ENCODE assay signal across 9 cellular contexts in the genomic region with DNA sequence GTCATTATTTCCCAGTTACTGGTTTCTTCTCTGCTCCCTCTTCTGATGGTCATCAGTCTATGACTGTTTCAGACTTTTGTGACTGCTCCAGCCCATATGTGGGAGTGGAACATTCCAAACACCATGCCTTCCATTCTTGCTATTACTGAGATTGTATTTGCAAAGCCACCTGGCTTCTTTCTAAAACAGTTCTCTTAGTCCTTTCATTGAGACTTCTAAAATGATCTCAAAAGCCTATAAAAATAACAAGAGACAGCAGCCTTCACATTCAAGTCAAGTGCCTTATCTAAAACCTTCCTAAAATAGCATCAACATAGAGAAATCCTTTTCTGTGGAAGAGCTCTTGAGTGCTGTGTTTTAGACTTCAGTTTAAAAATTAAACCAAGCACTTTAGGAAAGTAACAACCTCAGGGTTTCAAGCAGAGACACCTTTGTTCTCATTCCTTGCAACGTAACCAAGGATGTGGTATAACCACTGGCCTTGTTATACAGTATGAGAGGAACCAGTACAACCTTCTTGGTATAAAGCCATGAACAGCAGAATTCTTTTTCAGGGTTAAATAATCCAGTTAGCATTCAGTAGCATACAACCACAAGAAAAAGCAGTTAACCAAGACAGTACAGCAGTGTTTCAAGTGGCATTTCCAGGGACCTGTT.
DNase-seq lines count a peak whose midpoint lies in the region; ATAC-seq lines count a peak whose summit lies in the region.
"Had no signal": no experiment of that assay in that cellular context is flagged by ENCODE, and none has a peak within 500 bp of the region (broad histone marks: within the 10 kb centered on the region; RNA-seq: fewer than 3 reads in every experiment).

No MANE protein-coding gene starts in this region.

- peak; percentile 85 to 87 for ATAC-seq in activated T-cell treated with anti-CD3 and anti-CD28 coated beads, Interleukin-2, amount 50 U/mL, for 72 hours (replicated peaks in 1 of 2)
- peak; percentile 35 for ATAC-seq in HG03103 (IDR thresholded peaks at IDR 0.05; ENCODE audit: low read depth, unreplicated experiment)
- ATAC-seq in central memory CD8-positive, alpha-beta T cell (replicated peaks; ENCODE audit: extremely low read depth, poor library complexity, severe bottlenecking): peak; percentile 94
- peak; percentile 95 for ATAC-seq in stimulated activated naive CD8-positive, alpha-beta T cell treated with anti-CD3 and anti-CD28 coated beads, Interleukin-15, amount 100 ng/mL, for 72 hours

- no peaks in the 10 kb centered on the region for H3K9me3 Mint-ChIP-seq in activated T-cell treated with anti-CD3 and anti-CD28 coated beads, Interleukin-2, amount 50 U/mL, for 72 hours
- H3K9me3 Mint-ChIP-seq in central memory CD8-positive, alpha-beta T cell: no peaks in the 10 kb centered on the region
- H3K9me3 Mint-ChIP-seq in stimulated activated naive CD8-positive, alpha-beta T cell treated with anti-CD3 and anti-CD28 coated beads, Interleukin-15, amount 100 ng/mL, for 72 hours: no peaks in the 10 kb centered on the region

- H3K4me3 Mint-ChIP-seq in activated T-cell treated with anti-CD3 and anti-CD28 coated beads, Interleukin-2, amount 50 U/mL, for 72 hours: peak overlapping the region; percentile 45 to 79
- peak overlapping the region; percentile 12 for H3K4me3 Mint-ChIP-seq in central memory CD8-positive, alpha-beta T cell
- H3K4me3 Mint-ChIP-seq in stimulated activated naive CD8-positive, alpha-beta T cell treated with anti-CD3 and anti-CD28 coated beads, Interleukin-15, amount 100 ng/mL, for 72 hours: peak overlapping the region; percentile 62

- H3K27me3 Mint-ChIP-seq in activated T-cell treated with anti-CD3 and anti-CD28 coated beads, Interleukin-2, amount 50 U/mL, for 72 hours (ENCODE audit: low read depth): no peaks in the 10 kb centered on the region
- H3K27me3 Mint-ChIP-seq in central memory CD8-positive, alpha-beta T cell: no peaks in the 10 kb centered on the region
- no peaks in the 10 kb centered on the region for H3K27me3 Mint-ChIP-seq in stimulated activated naive CD8-positive, alpha-beta T cell treated with anti-CD3 and anti-CD28 coated beads, Interleukin-15, amount 100 ng/mL, for 72 hours

- DNase-seq in activated T-cell treated with anti-CD3 and anti-CD28 coated beads, Interleukin-2, amount 50 U/mL, for 72 hours: no peak
- DNase-seq in activated T-cell treated with anti-CD3 and anti-CD28 coated beads, Interleukin-2, amount 50 U/mL, for 1 hour: no peak
- no peak for DNase-seq in central memory CD8-positive, alpha-beta T cell (ENCODE audit: low spot score in 2 of 2)
- no peak for DNase-seq in stimulated activated naive CD8-positive, alpha-beta T cell treated with anti-CD3 and anti-CD28 coated beads, Interleukin-15, amount 100 ng/mL, for 72 hours
- DNase-seq in COLO829 (ENCODE audit: low spot score) (no peak), NCI-H1436 treated with DMSO at 0.1 percent for 48 hours (lab: John Stamatoyannopoulos, UW) (no peak)
- DNase-seq in stimulated activated CD8-positive, alpha-beta memory T cell treated with anti-CD3 and anti-CD28 coated beads, Interleukin-4, amount 100 ng/mL, for 48 hours: no peak
- DNase-seq: AML-193 had no signal

- H3K27ac Mint-ChIP-seq in activated T-cell treated with anti-CD3 and anti-CD28 coated beads, Interleukin-2, amount 50 U/mL, for 72 hours: peak overlapping the region; percentile 95
- H3K27ac Mint-ChIP-seq in central memory CD8-positive, alpha-beta T cell (ENCODE audit: low read depth): peak overlapping the region; percentile 45
- H3K27ac Mint-ChIP-seq in stimulated activated naive CD8-positive, alpha-beta T cell treated with anti-CD3 and anti-CD28 coated beads, Interleukin-15, amount 100 ng/mL, for 72 hours: peak overlapping the region; percentile 90 to 92

- peaks cover 31 to 70% of the 10 kb centered on the region in 2 donors for H3K36me3 Mint-ChIP-seq in activated T-cell treated with anti-CD3 and anti-CD28 coated beads, Interleukin-2, amount 50 U/mL, for 72 hours (ENCODE audit: insufficient read depth in 2 of 2)
- peaks cover 60% of the 10 kb centered on the region for H3K36me3 Mint-ChIP-seq in central memory CD8-positive, alpha-beta T cell (ENCODE audit: insufficient read depth)

- peaks cover 78% of the 10 kb centered on the region for H3K4me1 Mint-ChIP-seq in activated T-cell treated with anti-CD3 and anti-CD28 coated beads, Interleukin-2, amount 50 U/mL, for 72 hours (ENCODE audit: low read depth)
- H3K4me1 Mint-ChIP-seq in central memory CD8-positive, alpha-beta T cell: peaks cover 29% of the 10 kb centered on the region
- peaks cover 84% of the 10 kb centered on the region for H3K4me1 Mint-ChIP-seq in stimulated activated naive CD8-positive, alpha-beta T cell treated with anti-CD3 and anti-CD28 coated beads, Interleukin-15, amount 100 ng/mL, for 72 hours

Comparison
In these comparisons a context has a peak if more than half of its experiments do, and no peak if none do; other contexts are left out.
1. ATAC-seq: peak in every context shown above with its lines; median percentile 95 in stimulated activated naive CD8-positive, alpha-beta T cell treated with anti-CD3 and anti-CD28 coated beads, Interleukin-15, amount 100 ng/mL, for 72 hours; 94 in central memory CD8-positive, alpha-beta T cell; 86 in activated T-cell treated with anti-CD3 and anti-CD28 coated beads, Interleukin-2, amount 50 U/mL, for 72 hours; 35 in HG03103.
2. H3K27ac Mint-ChIP-seq: peak in every context shown above with its lines; median percentile 95 in activated T-cell treated with anti-CD3 and anti-CD28 coated beads, Interleukin-2, amount 50 U/mL, for 72 hours; 91 in stimulated activated naive CD8-positive, alpha-beta T cell treated with anti-CD3 and anti-CD28 coated beads, Interleukin-15, amount 100 ng/mL, for 72 hours; 45 in central memory CD8-positive, alpha-beta T cell.
3. H3K4me3 Mint-ChIP-seq: peak in every context shown above with its lines; median percentile 62 in activated T-cell treated with anti-CD3 and anti-CD28 coated beads, Interleukin-2, amount 50 U/mL, for 72 hours; 62 in stimulated activated naive CD8-positive, alpha-beta T cell treated with anti-CD3 and anti-CD28 coated beads, Interleukin-15, amount 100 ng/mL, for 72 hours; 12 in central memory CD8-positive, alpha-beta T cell.